In genomic region chr3:12046406-12046805, GRCh38 we compare ENCODE assay signal across 11 cellular contexts. TPM values are rescaled to one million over a fixed set of nuclear protein-coding genes. Genes with fewer than 3 reads are reported as not detected.
DNase-seq lines count a peak whose midpoint lies in the region; ATAC-seq, FAIRE-seq and TF ChIP-seq lines count a peak whose summit lies in the region.
"Had no signal": no experiment of that assay in that cellular context is flagged by ENCODE, and none has a peak within 500 bp of the region (broad histone marks: within the 10 kb centered on the region; RNA-seq: fewer than 3 reads in every experiment).

No MANE protein-coding gene starts in this region.

- peak; percentile 69 for FAIRE-seq in H54 (lab: Jason Lieb, UNC)

- TF ChIP-seq POLR2A in H54 (IDR thresholded peaks at IDR 0.05; ENCODE audit: low read depth, low read length): no peak

- no peaks in the 10 kb centered on the region for H4K20me1 ChIP-seq in OCI-LY1 (ENCODE audit: insufficient read depth, low read length)

- peak; percentile 49 for TF ChIP-seq CTCF in 22Rv1 (IDR thresholded peaks at IDR 0.05)
- TF ChIP-seq CTCF in OCI-LY1 (IDR thresholded peaks at IDR 0.05; ENCODE audit: low read length): peak; percentile 36; the same call in 1 of the 2 replicates

- no peak overlapping the region for H2AFZ ChIP-seq in OCI-LY1 (ENCODE audit: low read length)

- DNase-seq in H54 (ENCODE audit: insufficient read length, low spot score): no peak
- peak; percentile 3 for DNase-seq in fibroblast of peridontal ligament (ENCODE audit: extremely low read depth)
- no peak for DNase-seq in stimulated activated naive CD4-positive, alpha-beta T cell treated with Interleukin-2 at 50 U/mL for 16 hours (lab: John Stamatoyannopoulos, UW)
- no peak for DNase-seq in LoVo (ENCODE audit: low spot score)
- DNase-seq in T1000 (lab: John Stamatoyannopoulos, UW): no peak
- no peak for DNase-seq in T-cell
- DNase-seq: DMS79, upper lobe of left lung had no signal

- ATAC-seq in T-cell (replicated peaks in 1 of 4): no peak

- H3F3A ChIP-seq in OCI-LY1 (ENCODE audit: insufficient read depth, low read length): no peaks in the 10 kb centered on the region

- H3K27me3 ChIP-seq in OCI-LY1 (ENCODE audit: insufficient read depth, low read length): no peaks in the 10 kb centered on the region
- H3K27me3 ChIP-seq: SJCRH30, upper lobe of left lung had no signal

- CTCF ChIA-PET in T-cell (lab: Charles Lee): no interaction called here

- no peaks in the 10 kb centered on the region for H3K9me3 ChIP-seq in OCI-LY1 (ENCODE audit: low read length)
- H3K9me3 ChIP-seq: SJCRH30, upper lobe of left lung had no signal

- POLR2A ChIA-PET in T-cell (lab: Charles Lee): no interaction called here

- no peaks in the 10 kb centered on the region for H3K4me1 Mint-ChIP-seq in T-cell

- no peaks in the 10 kb centered on the region for H3K79me2 ChIP-seq in OCI-LY1 (ENCODE audit: insufficient read depth, low read length)

- no peaks in the 10 kb centered on the region for H3K36me3 Mint-ChIP-seq in T-cell

- no peak overlapping the region for H3K27ac Mint-ChIP-seq in T-cell

- H3K9me3 Mint-ChIP-seq in T-cell: no peaks in the 10 kb centered on the region

- H3K4me3 ChIP-seq in OCI-LY1 (ENCODE audit: low read depth, low read length, poor library complexity, severe bottlenecking): no peak overlapping the region
- H3K4me3 ChIP-seq: SJCRH30, upper lobe of left lung had no signal

- no peak overlapping the region for H3K27ac ChIP-seq in 22Rv1
- no peak overlapping the region for H3K27ac ChIP-seq in OCI-LY1 (ENCODE audit: low read depth, low read length, poor library complexity, severe bottlenecking)
- H3K27ac ChIP-seq: SJCRH30, upper lobe of left lung had no signal

- peaks cover 14 to 16% of the 10 kb centered on the region in 2 donors for H3K27me3 Mint-ChIP-seq in T-cell

- H3K4me3 Mint-ChIP-seq in T-cell: no peak overlapping the region

- no peaks in the 10 kb centered on the region for H3K4me1 ChIP-seq in OCI-LY1 (ENCODE audit: insufficient read depth, low read length, severe bottlenecking)
- H3K4me1 ChIP-seq: SJCRH30, upper lobe of left lung had no signal

- no peak overlapping the region for H3K4me2 ChIP-seq in OCI-LY1 (ENCODE audit: low read length)

- no peaks in the 10 kb centered on the region for H3K36me3 ChIP-seq in OCI-LY1 (ENCODE audit: insufficient read depth, low read length)
- H3K36me3 ChIP-seq: SJCRH30, upper lobe of left lung had no signal

- no peaks in the 10 kb centered on the region for H3K9me2 ChIP-seq in OCI-LY1 (ENCODE audit: low read depth, low read length)

- no peak overlapping the region for H3K9ac ChIP-seq in OCI-LY1 (ENCODE audit: low read length)

RNA-seq across cellular contexts. Expression of gene SYN2, which starts 42.2 kb away (rescaled TPM):
- total RNA-seq in T-cell: under 1 TPM in 1 of 5 donors, not detected in 4; 0.20 TPM
- total RNA-seq: SJCRH30 had no signal
